ENCODE assay signal across 8 cellular contexts in genomic region chr3:132416807-132417694, GRCh38. TPM values are rescaled to one million over a fixed set of nuclear protein-coding genes. Genes with fewer than 3 reads are reported as not detected.
DNase-seq lines count a peak whose midpoint lies in the region; ATAC-seq and TF ChIP-seq lines count a peak whose summit lies in the region.

Gene DNAJC13, plus strand, starts transcription at chr3:132417502. Its CDS starts 17,049 bp downstream, at chr3:132434551.

- peak; percentile 85 for ATAC-seq in GM18873 (IDR thresholded peaks at IDR 0.05; ENCODE audit: low FRiP score, unreplicated experiment)
- ATAC-seq in HG03135 (IDR thresholded peaks at IDR 0.05; ENCODE audit: unreplicated experiment): peak; percentile 87

- no peaks in the 10 kb centered on the region for H3K27me3 ChIP-seq in breast epithelium
- no peaks in the 10 kb centered on the region for H3K27me3 ChIP-seq in iPS-20b (ENCODE audit: insufficient read depth, low read length)
- H3K27me3 ChIP-seq in skeletal muscle tissue (ENCODE audit: control insufficient read depth in 3 of 3, insufficient read depth in 3 of 3, low read length in 3 of 3): no peaks in the 10 kb centered on the region

- CTCF ChIA-PET in AG04449 (lab: Yijun Ruan, JAX): interaction anchor here (0.8 to 2.1 kb wide), 4 partner anchors 18 to 309 kb away, joined by 3 to 7 read pairs (median 3); no protein-coding TSS in a partner anchor

- H3K36me3 ChIP-seq in breast epithelium (no peaks in the 10 kb centered on the region), iPS-20b (ENCODE audit: insufficient read depth, low read depth, low read length) (no peaks in the 10 kb centered on the region), skeletal muscle tissue (ENCODE audit: control insufficient read depth in 3 of 3, insufficient read depth in 3 of 3, low read length in 3 of 3) (no peaks in the 10 kb centered on the region)

- peaks cover 4 to 9% of the 10 kb centered on the region in 2 donors for H3K4me1 ChIP-seq in breast epithelium
- peaks cover 4% of the 10 kb centered on the region; the same call in 1 of the 2 replicates for H3K4me1 ChIP-seq in iPS-20b (ENCODE audit: insufficient read depth, low read length)
- H3K4me1 ChIP-seq in skeletal muscle tissue (ENCODE audit: control insufficient read depth in 3 of 3, insufficient read depth in 3 of 3, low read length in 3 of 3): peaks cover 12 to 19% (median 12%) of the 10 kb centered on the region in 3 donors

- POLR2A ChIA-PET in AG04449 (lab: Yijun Ruan, JAX): interaction anchor here (0.5 to 1.0 kb wide), 6 partner anchors 18 to 1189 kb away, joined by 3 to 5 read pairs (median 3); no protein-coding TSS in a partner anchor

- peak; percentile 63 for TF ChIP-seq POLR2A in breast epithelium (IDR thresholded peaks at IDR 0.05)

- H3K4me3 ChIP-seq in AG04449 (ENCODE audit: low read depth, low read length) (peak within 1 kb of the TSS; percentile 100), breast epithelium (peak within 1 kb of the TSS; percentile 68 to 99 (median 95)), iPS-20b (ENCODE audit: low read length) (peak within 1 kb of the TSS; percentile 92), skeletal muscle tissue (ENCODE audit: low read length in 3 of 3) (peak within 1 kb of the TSS; percentile 93 to 97 (median 97))

- DNase-seq in AG04449 (ENCODE audit: low read depth, low spot score) (peak; percentile 51), NCI-H2196 (lab: John Stamatoyannopoulos, UW; ENCODE audit: unreplicated experiment) (peak; percentile 98), breast epithelium (ENCODE audit: low spot score in 2 of 2) (peak; percentile 86 to 90)

- intact Hi-C loops in breast epithelium (cut with DNase I; ENCODE audit: low total_unique reads): no loop called here

- TF ChIP-seq CTCF in AG04449 (IDR thresholded peaks at IDR 0.05; ENCODE audit: insufficient read depth, low read length, missing control alignments) (no peak), VCaP (conservative IDR thresholded peaks at IDR 0.05) (no peak), breast epithelium (IDR thresholded peaks at IDR 0.05) (no peak)

- no peaks in the 10 kb centered on the region for H3K9me3 ChIP-seq in breast epithelium
- no peaks in the 10 kb centered on the region for H3K9me3 ChIP-seq in iPS-20b (ENCODE audit: insufficient read depth, low read depth, low read length)
- no peaks in the 10 kb centered on the region for H3K9me3 ChIP-seq in skeletal muscle tissue (ENCODE audit: control insufficient read depth in 3 of 3, low read length in 3 of 3)

- peak within 1 kb of the TSS; percentile 89 for H3K9ac ChIP-seq in iPS-20b (ENCODE audit: low read depth, low read length)
- peak within 1 kb of the TSS; percentile 89 to 95 (median 92) for H3K9ac ChIP-seq in skeletal muscle tissue (ENCODE audit: low read depth in 1 of 3, low read length in 3 of 3)

- H3K27ac ChIP-seq in VCaP: peak within 1 kb of the TSS; percentile 89
- peak within 1 kb of the TSS; percentile 86 to 94 for H3K27ac ChIP-seq in breast epithelium
- peak within 1 kb of the TSS; percentile 79 for H3K27ac ChIP-seq in iPS-20b (ENCODE audit: low read length)
- H3K27ac ChIP-seq in skeletal muscle tissue (ENCODE audit: low read depth, low read length): peak within 1 kb of the TSS; percentile 87

RNA-seq across cellular contexts. Expression of gene DNAJC13, which starts in this region (rescaled TPM):
- total RNA-seq in breast epithelium: 10 to 100 TPM; 42.0 to 56.5 (median 53.6) TPM
- 44.4 TPM for total RNA-seq in skeletal muscle tissue

Comparison
In these comparisons a context has a peak if more than half of its experiments do, and no peak if none do; other contexts are left out.
1. Peak in every context shown above with its lines: DNase-seq, ATAC-seq, H3K4me3 ChIP-seq and H3K27ac ChIP-seq.